ENCODE assay signal across 21 cellular contexts in the genomic region with DNA sequence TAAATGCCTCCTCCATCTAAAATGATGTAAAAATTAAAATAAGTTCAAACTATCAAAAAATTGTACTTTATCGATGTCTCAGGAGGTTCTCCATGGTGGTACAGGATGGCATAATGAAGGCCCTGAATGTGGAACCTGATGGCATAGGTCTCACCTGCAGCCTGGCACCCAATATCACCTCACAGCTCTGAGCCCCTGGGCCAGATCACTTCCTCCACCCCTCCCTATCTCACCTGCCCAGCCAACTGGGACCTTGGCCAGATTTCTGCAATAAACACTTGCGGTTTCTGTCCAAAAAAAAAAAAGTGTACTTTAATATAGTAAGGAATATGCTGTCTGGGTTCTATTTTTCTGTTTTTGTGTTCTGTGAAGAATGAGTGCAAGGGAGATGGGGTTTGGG. TPM values are rescaled to one million over a fixed set of nuclear protein-coding genes. Genes with fewer than 3 reads are reported as not detected.
"Had no signal": no experiment of that assay in that cellular context is flagged by ENCODE, and none has a peak within 500 bp of the region (broad histone marks: within the 10 kb centered on the region; RNA-seq: fewer than 3 reads in every experiment).

No MANE protein-coding gene starts in this region.

- H3K27ac ChIP-seq: epithelial cell of prostate, foreskin keratinocyte, hepatocyte, lower lobe of right lung, tibial nerve, vagina had no signal

- H3K36me3 ChIP-seq: lower lobe of right lung, tibial nerve, vagina had no signal

- H3K27me3 ChIP-seq: foreskin keratinocyte, hepatocyte, tibial nerve, vagina had no signal

- H3K9me3 ChIP-seq: lower lobe of right lung, tibial nerve, vagina had no signal

- H3K4me3 ChIP-seq: hepatocyte, lower lobe of right lung, tibial nerve, vagina had no signal

- DNase-seq: activated CD4-positive, alpha-beta T cell treated with anti-CD3 and anti-CD28 coated beads for 48 hours; activated CD4-positive, CD25-positive, alpha-beta regulatory T cell; activated CD8-positive, alpha-beta T cell treated with anti-CD3 and anti-CD28 coated beads for 36 hours; activated naive CD4-positive, alpha-beta T cell treated with anti-CD3 and anti-CD28 coated beads for 36 hours; activated T-cell treated with anti-CD3 and anti-CD28 coated beads, Interleukin-2, amount 50 U/mL, for 1 hour; central memory CD4-positive, alpha-beta T cell; endodermal cell; foreskin keratinocyte; lower lobe of right lung; posterior cingulate gyrus; retina; stimulated activated CD4-positive, alpha-beta T cell treated with anti-CD3 and anti-CD28 coated beads, Interleukin-1b, Interleukin-23, amount 100 ng/mL, for 48 hours; stimulated activated CD8-positive, alpha-beta memory T cell treated with anti-CD3 and anti-CD28 coated beads, Interleukin-4, amount 100 ng/mL, for 48 hours; stimulated activated naive CD4-positive, alpha-beta T cell; substantia nigra; T-helper 9 cell had no signal

- ATAC-seq: activated CD8-positive, alpha-beta T cell treated with anti-CD3 and anti-CD28 coated beads for 36 hours; foreskin keratinocyte; lower lobe of right lung had no signal

- H3K4me1 ChIP-seq: foreskin keratinocyte, lower lobe of right lung, tibial nerve, vagina had no signal

RNA-seq across cellular contexts. Expression of a gene that starts 33.0 kb away (rescaled TPM):
- total RNA-seq: activated CD8-positive, alpha-beta T cell treated with anti-CD3 and anti-CD28 coated beads for 36 hours; activated naive CD4-positive, alpha-beta T cell treated with anti-CD3 and anti-CD28 coated beads for 36 hours; activated T-helper 2 cell treated with anti-CD3 and anti-CD28 coated beads, Interferon-gamma antibody, Interleukin-2, Interleukin-4, amounts not matched to agents 10 μg/mL and 5 μg/mL and 100 μg/mL, durations not matched to agents 14 hours and 24 hours and 36 hours had no signal
